In the genomic region with DNA sequence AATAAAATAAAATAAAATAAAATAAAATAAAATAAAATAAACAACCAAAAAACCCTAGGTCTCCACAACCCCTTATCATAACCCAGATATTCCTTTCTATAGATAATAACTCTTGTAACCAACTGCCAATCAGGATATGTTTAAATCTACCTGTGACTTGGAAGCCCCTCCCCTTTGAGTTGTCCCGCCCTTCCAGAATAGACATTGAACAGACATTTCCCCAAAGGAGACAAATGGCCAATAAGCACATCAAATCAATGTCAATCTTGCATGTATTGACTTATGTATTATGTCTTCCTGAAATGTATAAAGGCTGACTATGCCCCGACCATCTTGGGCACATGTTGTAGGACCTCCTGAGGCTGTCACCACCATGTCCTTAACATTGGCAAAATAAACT, we compare ENCODE assay signal across 8 cellular contexts. TPM values are rescaled to one million over a fixed set of nuclear protein-coding genes. Genes with fewer than 3 reads are reported as not detected.
A peak's percentile ranks its signal among the peaks of the same experiment; 100 is the strongest.
DNase-seq lines count a peak whose midpoint lies in the region; ATAC-seq and TF ChIP-seq lines count a peak whose summit lies in the region.

No MANE protein-coding gene starts in this region.

- no peaks in the 10 kb centered on the region for H3K9me3 Mint-ChIP-seq in WTC11

- peaks cover 16% of the 10 kb centered on the region for H3K4me1 Mint-ChIP-seq in WTC11

- POLR2A ChIA-PET in WTC11 (lab: Charles Lee) = interaction anchor here (1.6 to 1.9 kb wide), 4 partner anchors 10 to 271 kb away, joined by 10 to 14 read pairs (median 14); a partner anchor contains a TSS

- H3K9me3 ChIP-seq in left ventricle myocardium inferior (replicated peaks) (no peaks in the 10 kb centered on the region), iPS-15b (ENCODE audit: control insufficient read depth, insufficient read depth, low read length) (no peaks in the 10 kb centered on the region), stomach smooth muscle (ENCODE audit: control insufficient read depth in 2 of 2, low read length in 2 of 2) (no peaks in the 10 kb centered on the region)

- no peak for ATAC-seq in left ventricle myocardium superior
- ATAC-seq in WTC11 = no peak
- ATAC-seq in HG02623 (IDR thresholded peaks at IDR 0.05; ENCODE audit: unreplicated experiment) = no peak
- ATAC-seq in GM19351 (IDR thresholded peaks at IDR 0.05; ENCODE audit: unreplicated experiment) = no peak

- H3K4me1 ChIP-seq in left ventricle myocardium inferior (peaks cover 29% of the 10 kb centered on the region), iPS-15b (ENCODE audit: control insufficient read depth, insufficient read depth, low read length) (peaks cover 9% of the 10 kb centered on the region), stomach smooth muscle (ENCODE audit: control insufficient read depth, insufficient read depth, low read length) (peaks cover 17% of the 10 kb centered on the region)

- H3K4me3 ChIP-seq in left ventricle myocardium inferior = peak overlapping the region; percentile 92
- H3K4me3 ChIP-seq in iPS-15b (ENCODE audit: low read depth, low read length) = peak overlapping the region; percentile 89
- peak overlapping the region; percentile 84 to 89 for H3K4me3 ChIP-seq in stomach smooth muscle (ENCODE audit: low read length in 2 of 2)

- no peaks in the 10 kb centered on the region for H3K27me3 ChIP-seq in left ventricle myocardium inferior (ENCODE audit: low read depth)
- H3K27me3 ChIP-seq in iPS-15b (ENCODE audit: control insufficient read depth, insufficient read depth, low read length) = no peaks in the 10 kb centered on the region
- no peaks in the 10 kb centered on the region for H3K27me3 ChIP-seq in stomach smooth muscle (ENCODE audit: control insufficient read depth in 1 of 2, insufficient read depth in 2 of 2, low read length in 2 of 2)

- H3K36me3 Mint-ChIP-seq in WTC11 = peaks cover 25% of the 10 kb centered on the region

- no peak overlapping the region for H3K9ac ChIP-seq in iPS-15b (ENCODE audit: low read depth, low read length)
- peak overlapping the region; percentile 82 to 96 for H3K9ac ChIP-seq in stomach smooth muscle (ENCODE audit: low read length in 2 of 2)

- TF ChIP-seq CTCF in left ventricle myocardium inferior (IDR thresholded peaks at IDR 0.05; ENCODE audit: borderline replicate concordance) (no peak), WTC11 (IDR thresholded peaks at IDR 0.05) (no peak)

- H3K27me3 Mint-ChIP-seq in WTC11 (ENCODE audit: low read depth) = no peaks in the 10 kb centered on the region

- H3K27ac ChIP-seq in left ventricle myocardium inferior (replicated peaks) = peak overlapping the region; percentile 97
- H3K27ac ChIP-seq in stomach smooth muscle (ENCODE audit: low read length) = peak overlapping the region; percentile 96

- H3K36me3 ChIP-seq in left ventricle myocardium inferior = peaks cover 18% of the 10 kb centered on the region
- peaks cover 24% of the 10 kb centered on the region for H3K36me3 ChIP-seq in iPS-15b (ENCODE audit: control insufficient read depth, insufficient read depth, low read length)
- H3K36me3 ChIP-seq in stomach smooth muscle (ENCODE audit: control insufficient read depth in 2 of 2, insufficient read depth in 2 of 2, low read length in 2 of 2) = peaks cover 17 to 22% of the 10 kb centered on the region in 2 donors

- DNase-seq in left ventricle myocardium inferior (no peak), left ventricle myocardium superior (no peak), WTC11 (ENCODE audit: low spot score) (no peak), amygdala (lab: John Stamatoyannopoulos, UW) (no peak)

- H3K27ac Mint-ChIP-seq in WTC11 = peak overlapping the region; percentile 97

- intact Hi-C loops in left ventricle myocardium inferior (cut with micrococcal nuclease) = no loop called here
- intact Hi-C loops in left ventricle myocardium superior (cut with micrococcal nuclease) = no loop called here

- peak overlapping the region; percentile 99 for H3K4me3 Mint-ChIP-seq in WTC11

- CTCF ChIA-PET in WTC11 (lab: Charles Lee) = interaction anchor here (1.1 to 2.6 kb wide), 9 partner anchors 10 to 390 kb away, joined by 4 to 87 read pairs (median 16); a partner anchor contains a TSS

TF ChIP-seq in WTC11, 78 proteins besides CTCF, POLR2A, EP300 and RAD21:
- no peak for TF ChIP-seq ZNF317 (CRISPR knock-in tag; IDR thresholded peaks at IDR 0.05; ENCODE audit: borderline replicate concordance, low read depth)
- 0 out of 2 replicates have a peak, but pooled peaks have one; percentile 11 for TF ChIP-seq HMGA2 (CRISPR knock-in tag; IDR thresholded peaks at IDR 0.05)
- TF ChIP-seq JAZF1 (CRISPR knock-in tag; IDR thresholded peaks at IDR 0.05) = no peak
TF ChIP-seq in WTC11: peak in this region for 1.

RNA-seq across cellular contexts. Expression of a gene that starts 1.5 kb away (rescaled TPM):
- total RNA-seq in left ventricle myocardium inferior (11.4 TPM), left ventricle myocardium superior (10.7 TPM), WTC11 (2021) (35.6 to 38.5 TPM (median 37.4 TPM) in 3 replicates)

RNA-seq across cellular contexts. Expression of a gene that starts 10.2 kb away (rescaled TPM):
- total RNA-seq in left ventricle myocardium inferior (65.6 TPM), left ventricle myocardium superior (34.8 TPM), WTC11 (2021) (3.9 to 4.1 TPM (median 4.0 TPM) in 3 replicates)

RNA-seq across cellular contexts. Expression of a gene that starts 14.3 kb away (rescaled TPM):
- total RNA-seq in left ventricle myocardium inferior (8.8 TPM), left ventricle myocardium superior (5.9 TPM), WTC11 (2021) (31.9 to 39.2 TPM (median 39.0 TPM) in 3 replicates)

RNA-seq across cellular contexts. Expression of a gene that starts 34.2 kb away (rescaled TPM):
- total RNA-seq in left ventricle myocardium inferior (1.6 TPM), left ventricle myocardium superior (3.5 TPM), WTC11 (2021) (4.5 to 5.1 TPM (median 4.9 TPM) in 3 replicates)
